In the genomic region with DNA sequence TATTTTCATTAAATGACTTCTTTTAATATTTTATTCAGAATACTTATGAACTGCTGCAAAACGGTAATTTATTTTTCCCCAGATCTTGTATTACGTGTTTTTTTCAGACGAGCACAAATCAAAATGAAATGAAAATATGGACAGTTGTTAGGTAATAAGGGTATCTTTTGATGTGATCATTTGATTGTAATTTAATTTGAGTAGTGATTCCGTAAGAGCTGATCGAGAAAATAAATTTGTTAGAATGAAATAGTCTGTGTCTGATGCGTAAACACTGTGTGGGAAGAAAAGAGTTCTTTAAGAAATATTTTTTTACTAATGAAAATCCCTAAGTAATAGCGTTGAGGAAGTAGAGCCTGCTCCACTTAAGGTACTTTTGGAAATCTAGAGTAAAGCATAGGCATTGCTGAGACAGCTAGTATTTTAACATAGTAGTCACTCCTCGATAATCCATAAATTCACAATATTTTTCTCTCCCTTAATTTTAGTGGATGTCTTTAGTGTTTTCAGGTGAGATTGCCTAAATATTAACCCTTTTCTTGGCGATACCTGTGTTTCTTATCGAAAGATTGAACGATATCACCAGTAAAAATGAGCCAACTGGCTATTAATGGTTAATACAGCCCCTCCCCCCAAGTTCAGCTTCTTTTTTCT, we compare ENCODE assay signal across 17 cellular contexts. TPM values are rescaled to one million over a fixed set of nuclear protein-coding genes. Genes with fewer than 3 reads are reported as not detected.
DNase-seq lines count a peak whose midpoint lies in the region; ATAC-seq and TF ChIP-seq lines count a peak whose summit lies in the region.
"Had no signal": no experiment of that assay in that cellular context is flagged by ENCODE, and none has a peak within 500 bp of the region (broad histone marks: within the 10 kb centered on the region; RNA-seq: fewer than 3 reads in every experiment).

No MANE protein-coding gene starts in this region.

- no peak for ATAC-seq in central memory CD8-positive, alpha-beta T cell (replicated peaks; ENCODE audit: extremely low read depth, poor library complexity, severe bottlenecking)
- ATAC-seq in natural killer cell (no peak), GM19397 (IDR thresholded peaks at IDR 0.05; ENCODE audit: unreplicated experiment) (no peak)
- ATAC-seq in effector memory CD8-positive, alpha-beta T cell (replicated peaks), result no peak

- no peaks in the 10 kb centered on the region for H3K9me3 ChIP-seq in tibial artery
- H3K9me3 ChIP-seq: ovary, testis had no signal

- TF ChIP-seq CTCF in GM10266 (IDR thresholded peaks at IDR 0.05; ENCODE audit: control insufficient read depth, insufficient read depth, low read depth, missing control alignments), result no peak
- no peak for TF ChIP-seq CTCF in natural killer cell (IDR thresholded peaks at IDR 0.05)
- no peak for TF ChIP-seq CTCF in tibial artery (IDR thresholded peaks at IDR 0.05)

- H3K4me3 Mint-ChIP-seq in central memory CD8-positive, alpha-beta T cell, result peak overlapping the region; percentile 33
- peak overlapping the region; percentile 49 for H3K4me3 Mint-ChIP-seq in natural killer cell
- peak overlapping the region in 1 of 2 donors; percentile 5 for H3K4me3 Mint-ChIP-seq in effector memory CD8-positive, alpha-beta T cell

- peaks cover 12% of the 10 kb centered on the region for H3K36me3 Mint-ChIP-seq in central memory CD8-positive, alpha-beta T cell (ENCODE audit: insufficient read depth)
- H3K36me3 Mint-ChIP-seq in natural killer cell, result peaks cover 34% of the 10 kb centered on the region
- peaks cover 11% of the 10 kb centered on the region for H3K36me3 Mint-ChIP-seq in effector memory CD8-positive, alpha-beta T cell (ENCODE audit: insufficient read depth)
- H3K36me3 Mint-ChIP-seq: activated naive CD8-positive, alpha-beta T cell treated with anti-CD3 and anti-CD28 coated beads, Interleukin-2, amount 10 ng/mL, durations not matched to agents 7 days and 5 days had no signal

- intact Hi-C loops in natural killer cell (cut with micrococcal nuclease) (loop anchor here (10.0 kb wide), 1 partner anchor 216 kb away; no protein-coding TSS in a partner anchor), tibial artery (cut with DNase I; ENCODE audit: low total_unique reads) (no loop called here)

- DNase-seq in ACHN (peak; percentile 40), GM10266 (ENCODE audit: extremely low spot score) (peak; percentile 20), natural killer cell (no peak), NCI-H2081 (lab: John Stamatoyannopoulos, UW) (no peak), tibial artery (no peak)
- no peak for DNase-seq in central memory CD8-positive, alpha-beta T cell (ENCODE audit: low spot score in 2 of 2)
- DNase-seq in effector memory CD8-positive, alpha-beta T cell, result no peak
- DNase-seq: activated naive CD8-positive, alpha-beta T cell treated with anti-CD3 and anti-CD28 coated beads, Interleukin-2, amount 10 ng/mL, durations not matched to agents 7 days and 5 days; GF-D8; GOT3; midbrain; NCI-H2029 treated with DMSO at 0.1 percent for 48 hours; ovary; stimulated activated CD4-positive, alpha-beta T cell treated with anti-CD3 and anti-CD28 coated beads, Interleukin-4, amount 100 ng/mL, for 24 hours; testis had no signal

- in situ Hi-C loops in ACHN (cut with HindIII; ENCODE audit: low pct_ligation_motif_present, low pct_unique_long_range_greater_than_20kb, low sequenced_read_pairs), result no loop called here

- no peak overlapping the region for H3K27ac ChIP-seq in tibial artery
- H3K27ac ChIP-seq: HL-60, ovary, testis had no signal

- H3K27ac Mint-ChIP-seq in central memory CD8-positive, alpha-beta T cell (ENCODE audit: low read depth), result peak overlapping the region; percentile 9
- H3K27ac Mint-ChIP-seq in natural killer cell, result no peak overlapping the region
- no peak overlapping the region for H3K27ac Mint-ChIP-seq in effector memory CD8-positive, alpha-beta T cell
- H3K27ac Mint-ChIP-seq: activated naive CD8-positive, alpha-beta T cell treated with anti-CD3 and anti-CD28 coated beads, Interleukin-2, amount 10 ng/mL, durations not matched to agents 7 days and 5 days had no signal

- no peak overlapping the region for H3K4me3 ChIP-seq in tibial artery
- H3K4me3 ChIP-seq: ovary had no signal

- peaks cover 9 to 85% of the 10 kb centered on the region in 2 donors for H3K27me3 ChIP-seq in tibial artery
- H3K27me3 ChIP-seq: ovary, testis had no signal

- peaks cover 6% of the 10 kb centered on the region for H3K9me3 Mint-ChIP-seq in central memory CD8-positive, alpha-beta T cell
- peaks cover 0 to 2% of the 10 kb centered on the region in 2 donors for H3K9me3 Mint-ChIP-seq in natural killer cell
- H3K9me3 Mint-ChIP-seq in effector memory CD8-positive, alpha-beta T cell, result peaks cover 0 to 4% of the 10 kb centered on the region in 2 donors
- H3K9me3 Mint-ChIP-seq: activated naive CD8-positive, alpha-beta T cell treated with anti-CD3 and anti-CD28 coated beads, Interleukin-2, amount 10 ng/mL, durations not matched to agents 7 days and 5 days had no signal

- H3K4me1 Mint-ChIP-seq in central memory CD8-positive, alpha-beta T cell, result peaks cover 19% of the 10 kb centered on the region
- H3K4me1 Mint-ChIP-seq in natural killer cell, result peaks cover 22 to 38% of the 10 kb centered on the region in 2 donors
- peaks cover 18 to 22% of the 10 kb centered on the region in 2 donors for H3K4me1 Mint-ChIP-seq in effector memory CD8-positive, alpha-beta T cell (ENCODE audit: low read depth in 2 of 2)

- peaks cover 83% of the 10 kb centered on the region for H3K27me3 Mint-ChIP-seq in central memory CD8-positive, alpha-beta T cell
- peaks cover 61 to 73% of the 10 kb centered on the region in 2 donors for H3K27me3 Mint-ChIP-seq in natural killer cell (ENCODE audit: low read depth in 2 of 2)
- H3K27me3 Mint-ChIP-seq in effector memory CD8-positive, alpha-beta T cell, result peaks cover 72 to 85% of the 10 kb centered on the region in 2 donors

- no peaks in the 10 kb centered on the region for H3K36me3 ChIP-seq in tibial artery
- H3K36me3 ChIP-seq: ovary had no signal

- H3K4me1 ChIP-seq in tibial artery, result peaks cover 0 to 43% (median 32%) of the 10 kb centered on the region in 4 donors
- H3K4me1 ChIP-seq: testis had no signal

RNA-seq across cellular contexts. Expression of a gene that starts 4.5 kb away (rescaled TPM):
- not detected for total RNA-seq in natural killer cell
- total RNA-seq: activated naive CD8-positive, alpha-beta T cell treated with anti-CD3 and anti-CD28 coated beads, Interleukin-2, amount 10 ng/mL, durations not matched to agents 7 days and 5 days had no signal

Comparison
In these comparisons a context has a peak if more than half of its experiments do, and no peak if none do; other contexts are left out.
1. DNase-seq: peak in ACHN (single experiment) and GM10266 (single experiment); none in central memory CD8-positive, alpha-beta T cell (0 of 2), natural killer cell (single experiment), NCI-H2081 (0 of 2), tibial artery (0 of 2) and effector memory CD8-positive, alpha-beta T cell (0 of 3).